8 cellular contexts compared by ENCODE assay signal in the genomic region with DNA sequence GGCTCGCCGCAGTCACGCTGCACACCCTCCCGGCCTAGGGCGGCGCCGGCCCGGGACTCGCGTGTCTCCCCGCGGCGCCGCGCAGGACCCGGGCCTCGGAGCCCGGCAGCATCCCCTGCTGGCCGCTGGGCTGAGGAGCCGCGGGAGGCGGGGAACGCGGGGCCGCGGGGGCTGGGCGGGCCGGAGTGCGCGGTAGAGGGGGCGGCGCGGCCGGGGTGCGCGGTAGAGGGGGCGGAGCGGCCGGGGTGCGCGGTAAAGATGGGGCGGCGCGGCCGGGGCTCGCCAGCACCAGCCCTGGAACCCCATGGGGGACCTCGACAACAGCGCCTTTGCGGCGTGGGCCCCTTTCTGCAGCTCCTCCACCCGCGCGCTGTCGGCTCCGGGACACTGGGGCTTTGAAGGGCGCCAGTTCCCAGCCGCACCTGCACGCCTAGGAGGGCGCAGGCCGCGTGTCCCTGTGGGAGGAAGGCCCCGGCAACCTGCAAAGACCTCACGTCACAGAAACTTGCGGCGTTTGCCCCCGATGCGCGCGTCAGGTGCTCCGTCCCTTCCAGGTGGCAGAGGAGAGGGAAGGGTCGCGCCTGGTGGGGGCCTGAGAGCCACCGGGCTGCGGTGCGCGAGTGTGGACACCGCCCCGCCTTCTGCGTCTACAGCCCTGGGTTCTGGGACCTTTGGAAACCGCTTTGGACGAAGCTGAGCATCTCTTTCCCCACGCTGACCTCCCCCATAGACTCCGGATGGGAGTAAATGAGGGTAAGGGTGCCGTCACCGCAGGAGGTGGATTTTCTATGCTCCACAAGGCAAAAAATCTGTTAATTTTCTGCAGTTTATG. TPM values are rescaled to one million over a fixed set of nuclear protein-coding genes. Genes with fewer than 3 reads are reported as not detected.
A peak's percentile ranks its signal among the peaks of the same experiment; 100 is the strongest.
DNase-seq lines count a peak whose midpoint lies in the region; ATAC-seq and TF ChIP-seq lines count a peak whose summit lies in the region.

No MANE protein-coding gene starts in this region.

- peaks cover 2% of the 10 kb centered on the region for H3K4me1 ChIP-seq in effector memory CD4-positive, alpha-beta T cell (ENCODE audit: control insufficient read depth, insufficient read depth, low read length, poor library complexity, severe bottlenecking)
- H3K4me1 ChIP-seq in uterus = no peaks in the 10 kb centered on the region

- no peaks in the 10 kb centered on the region for H3K9me3 Mint-ChIP-seq in activated CD8-positive, alpha-beta memory T cell treated with anti-CD3 and anti-CD28 coated beads, Interleukin-2, amount 10 ng/mL, durations not matched to agents 7 days and 5 days (ENCODE audit: low read depth)

- H3K4me1 Mint-ChIP-seq in activated CD8-positive, alpha-beta memory T cell treated with anti-CD3 and anti-CD28 coated beads, Interleukin-2, amount 10 ng/mL, durations not matched to agents 7 days and 5 days = peaks cover 6% of the 10 kb centered on the region

- intact Hi-C loops in uterus (cut with DNase I; ENCODE audit: low total_unique reads) = no loop called here

- H3K4me3 Mint-ChIP-seq in activated CD8-positive, alpha-beta memory T cell treated with anti-CD3 and anti-CD28 coated beads, Interleukin-2, amount 10 ng/mL, durations not matched to agents 7 days and 5 days = no peak overlapping the region

- no peaks in the 10 kb centered on the region for H3K9me3 ChIP-seq in effector memory CD4-positive, alpha-beta T cell (ENCODE audit: control insufficient read depth, low read length)
- no peaks in the 10 kb centered on the region for H3K9me3 ChIP-seq in uterus

- H3K27me3 ChIP-seq in effector memory CD4-positive, alpha-beta T cell (replicated peaks; ENCODE audit: control insufficient read depth, insufficient read depth, low read length, poor library complexity, severe bottlenecking) = peaks cover 13% of the 10 kb centered on the region
- H3K27me3 ChIP-seq in uterus = no peaks in the 10 kb centered on the region

- DNase-seq in activated CD8-positive, alpha-beta memory T cell treated with anti-CD3 and anti-CD28 coated beads, Interleukin-2, amount 10 ng/mL, durations not matched to agents 7 days and 5 days = no peak
- DNase-seq in activated CD8-positive, alpha-beta memory T cell treated with anti-CD3 and anti-CD28 coated beads for 24 hours = no peak
- DNase-seq in NCI-H2196 treated with DMSO at 0.1 percent for 48 hours (lab: John Stamatoyannopoulos, UW; ENCODE audit: unreplicated experiment) (peak; percentile 36), medulla oblongata (ENCODE audit: extremely low spot score) (peak; percentile 30), uterus (peak in 1 of 2 donors; percentile 43)
- DNase-seq in effector memory CD4-positive, alpha-beta T cell = no peak

- ATAC-seq in activated CD8-positive, alpha-beta memory T cell treated with anti-CD3 and anti-CD28 coated beads, Interleukin-2, amount 10 ng/mL, durations not matched to agents 7 days and 5 days = peak; percentile 88
- ATAC-seq in GM21447 (IDR thresholded peaks at IDR 0.05; ENCODE audit: unreplicated experiment) (no peak), HG02678 (IDR thresholded peaks at IDR 0.05; ENCODE audit: unreplicated experiment) (no peak)

- peaks cover 62% of the 10 kb centered on the region for H3K27me3 Mint-ChIP-seq in activated CD8-positive, alpha-beta memory T cell treated with anti-CD3 and anti-CD28 coated beads, Interleukin-2, amount 10 ng/mL, durations not matched to agents 7 days and 5 days

- H3K4me3 ChIP-seq in effector memory CD4-positive, alpha-beta T cell (ENCODE audit: insufficient read depth, low read depth, low read length, poor library complexity, severe bottlenecking) = peak overlapping the region; percentile 29
- peak overlapping the region in 1 of 2 donors; percentile 44 for H3K4me3 ChIP-seq in uterus

- no peak for TF ChIP-seq POLR2A in uterus (IDR thresholded peaks at IDR 0.05)

- no peaks in the 10 kb centered on the region for H3K36me3 ChIP-seq in effector memory CD4-positive, alpha-beta T cell (ENCODE audit: control insufficient read depth, insufficient read depth, low read length)
- H3K36me3 ChIP-seq in uterus = no peaks in the 10 kb centered on the region

- H3K27ac ChIP-seq in effector memory CD4-positive, alpha-beta T cell (ENCODE audit: insufficient read depth, low read length, poor library complexity, severe bottlenecking) = no peak overlapping the region
- no peak overlapping the region for H3K27ac ChIP-seq in uterus

- H3K27ac Mint-ChIP-seq in activated CD8-positive, alpha-beta memory T cell treated with anti-CD3 and anti-CD28 coated beads, Interleukin-2, amount 10 ng/mL, durations not matched to agents 7 days and 5 days = no peak overlapping the region

- TF ChIP-seq CTCF in uterus (IDR thresholded peaks at IDR 0.05) = peak in 3 of 4 experiments; percentile 31 to 65 (median 60)

- CTCF ChIA-PET in activated CD8-positive, alpha-beta memory T cell treated with anti-CD3 and anti-CD28 coated beads, Interleukin-2, amount 10 ng/mL, durations not matched to agents 7 days and 5 days (lab: Charles Lee) = no interaction called here

- H3K36me3 Mint-ChIP-seq in activated CD8-positive, alpha-beta memory T cell treated with anti-CD3 and anti-CD28 coated beads, Interleukin-2, amount 10 ng/mL, durations not matched to agents 7 days and 5 days = no peaks in the 10 kb centered on the region

RNA-seq across cellular contexts. Expression of gene NSUN2, which starts 49.6 kb away (rescaled TPM):
- total RNA-seq in activated CD8-positive, alpha-beta memory T cell treated with anti-CD3 and anti-CD28 coated beads, Interleukin-2, amount 10 ng/mL, durations not matched to agents 7 days and 5 days = 100 to 1,000 TPM in 1 of 2 experiments, 10 to 100 TPM in 1; 79.8 to 111 TPM
- 10 to 100 TPM; 38.9 to 51.2 (median 50.6) TPM for total RNA-seq in uterus

RNA-seq across cellular contexts. Expression of gene SRD5A1, which starts 50.0 kb away (rescaled TPM):
- total RNA-seq in activated CD8-positive, alpha-beta memory T cell treated with anti-CD3 and anti-CD28 coated beads, Interleukin-2, amount 10 ng/mL, durations not matched to agents 7 days and 5 days = 10 to 100 TPM; 11.0 to 16.2 TPM
- total RNA-seq in uterus = 10 to 100 TPM in 3 of 4 donors, under 1 TPM in 1; 0.29 to 71.2 (median 10.1) TPM

Comparison
In these comparisons a context has a peak if more than half of its experiments do, and no peak if none do; other contexts are left out.
1. DNase-seq: peak in NCI-H2196 treated with DMSO at 0.1 percent for 48 hours (single experiment) and medulla oblongata (single experiment); none in activated CD8-positive, alpha-beta memory T cell treated with anti-CD3 and anti-CD28 coated beads, Interleukin-2, amount 10 ng/mL, durations not matched to agents 7 days and 5 days (single experiment), activated CD8-positive, alpha-beta memory T cell treated with anti-CD3 and anti-CD28 coated beads for 24 hours (single experiment) and effector memory CD4-positive, alpha-beta T cell (0 of 3).